ENCODE assay signal across 23 cellular contexts in the genomic region with DNA sequence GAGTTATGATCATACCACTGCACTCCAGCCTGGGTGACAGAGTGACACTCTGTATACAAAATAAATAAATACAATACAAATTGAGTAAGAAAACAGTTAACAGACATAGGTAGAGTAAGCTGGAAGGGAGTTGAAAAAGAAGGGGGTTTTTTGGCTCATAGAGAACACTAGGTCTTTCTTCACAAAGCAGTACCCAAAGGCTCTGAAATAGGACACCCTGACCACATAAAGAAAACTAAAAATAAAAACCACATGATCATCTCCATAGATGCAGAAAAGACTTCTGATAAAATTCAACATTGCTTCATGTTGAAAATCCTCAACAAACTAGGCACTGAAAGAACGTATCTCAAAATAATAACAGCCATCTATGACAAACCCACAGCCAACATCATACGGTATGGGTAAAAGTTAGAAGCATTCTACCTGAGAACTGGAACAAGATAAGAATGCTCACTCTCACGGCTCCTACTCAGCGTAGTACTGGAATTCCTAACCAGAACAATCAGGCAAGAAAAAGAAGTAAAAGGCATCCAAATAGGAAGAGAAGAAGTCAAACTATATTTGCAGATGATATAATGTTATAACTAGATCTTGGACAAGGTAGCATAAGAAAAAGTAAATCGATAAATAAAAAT. TPM values are rescaled to one million over a fixed set of nuclear protein-coding genes. Genes with fewer than 3 reads are reported as not detected.
A peak's percentile ranks its signal among the peaks of the same experiment; 100 is the strongest.
DNase-seq lines count a peak whose midpoint lies in the region; ATAC-seq, FAIRE-seq and TF ChIP-seq lines count a peak whose summit lies in the region.
"Had no signal": no experiment of that assay in that cellular context is flagged by ENCODE, and none has a peak within 500 bp of the region (broad histone marks: within the 10 kb centered on the region; RNA-seq: fewer than 3 reads in every experiment).

No MANE protein-coding gene starts in this region.

- H3K9ac ChIP-seq in BLaER1 treated with 17β-estradiol and CSF1 and Interleukin-3, amounts not matched to agents 10 nM and 100 nM: peak overlapping the region in 1 of 11 experiments; percentile 40; a peak in 4 of 22 replicates
- H3K9ac ChIP-seq in Karpas-422 (ENCODE audit: low read length) (peak overlapping the region; percentile 34), astrocyte (ENCODE audit: low read length) (no peak overlapping the region)

- 0 out of 22 replicates have a peak, but pooled peaks cover 0 to 5% (median 0%) of the 10 kb centered on the region in 11 experiments for H4K20me1 ChIP-seq in BLaER1 treated with 17β-estradiol and CSF1 and Interleukin-3, amounts not matched to agents 10 nM and 100 nM
- H4K20me1 ChIP-seq in Karpas-422 (ENCODE audit: insufficient read depth, low read depth, low read length) (no peaks in the 10 kb centered on the region), astrocyte (ENCODE audit: insufficient read depth, low read length) (no peaks in the 10 kb centered on the region)

- H2AFZ ChIP-seq in Karpas-422 (ENCODE audit: low read length): no peak overlapping the region
- H2AFZ ChIP-seq in astrocyte (ENCODE audit: low read depth, low read length): no peak overlapping the region

- H3K9me3 ChIP-seq in BLaER1 treated with 17β-estradiol and CSF1 and Interleukin-3, amounts not matched to agents 10 nM and 100 nM (replicated peaks in 1 of 11): peaks cover 0 to 11% (median 8%) of the 10 kb centered on the region in 11 experiments; a peak in 17 of 22 replicates
- H3K9me3 ChIP-seq in Karpas-422 (ENCODE audit: low read length) (no peaks in the 10 kb centered on the region), astrocyte (ENCODE audit: insufficient read depth, low read depth, low read length) (no peaks in the 10 kb centered on the region)
- H3K9me3 ChIP-seq: pancreas, thyroid gland had no signal

- peak; percentile 60 for FAIRE-seq in astrocyte (lab: Jason Lieb, UNC)
- FAIRE-seq: pancreas had no signal

- H3K27me3 Mint-ChIP-seq in astrocyte (ENCODE audit: low read depth, unreplicated experiment): no peaks in the 10 kb centered on the region
- H3K27me3 Mint-ChIP-seq: activated B cell treated with CpG ODN at 0.5 μM for 24 hours; activated naive CD4-positive, alpha-beta T cell treated with anti-CD3 and anti-CD28 coated beads, Interleukin-2, amount 50 U/mL, for 24 hours; CD4-positive, CD25-positive, alpha-beta regulatory T cell; stimulated activated naive B cell treated with anti-CD40 and anti-IgM and Interleukin-4, amounts not matched to agents 10 μg/mL and 1 μg/mL and 100 μg/mL, for 72 hours had no signal

- H3K9me3 Mint-ChIP-seq in astrocyte (ENCODE audit: unreplicated experiment): peaks cover 2% of the 10 kb centered on the region
- H3K9me3 Mint-ChIP-seq: activated B cell treated with CpG ODN at 0.5 μM for 24 hours; activated naive CD4-positive, alpha-beta T cell treated with anti-CD3 and anti-CD28 coated beads, Interleukin-2, amount 50 U/mL, for 24 hours; CD4-positive, CD25-positive, alpha-beta regulatory T cell; stimulated activated naive B cell treated with anti-CD40 and anti-IgM and Interleukin-4, amounts not matched to agents 10 μg/mL and 1 μg/mL and 100 μg/mL, for 72 hours had no signal

- no peaks in the 10 kb centered on the region for H3K36me3 Mint-ChIP-seq in astrocyte (ENCODE audit: low read depth, unreplicated experiment)
- H3K36me3 Mint-ChIP-seq: CD4-positive, CD25-positive, alpha-beta regulatory T cell had no signal

- no peak overlapping the region for H3K27ac Mint-ChIP-seq in astrocyte (ENCODE audit: unreplicated experiment)
- H3K27ac Mint-ChIP-seq: activated B cell treated with CpG ODN at 0.5 μM for 24 hours; activated CD8-positive, alpha-beta T cell treated with anti-CD3 and anti-CD28 coated beads, Interleukin-2, amount 10 ng/mL, durations not matched to agents 7 days and 5 days; activated naive CD4-positive, alpha-beta T cell treated with anti-CD3 and anti-CD28 coated beads, Interleukin-2, amount 50 U/mL, for 24 hours; CD4-positive, CD25-positive, alpha-beta regulatory T cell; stimulated activated naive B cell treated with anti-CD40 and anti-IgM and Interleukin-4, amounts not matched to agents 10 μg/mL and 1 μg/mL and 100 μg/mL, for 72 hours had no signal

- peak; percentile 57 for DNase-seq in Karpas-422
- no peak for DNase-seq in astrocyte (ENCODE audit: low read depth)
- DNase-seq in fibroblast of villous mesenchyme (ENCODE audit: low read depth): peak; percentile 35
- DNase-seq in activated T-cell treated with anti-CD3 and anti-CD28 coated beads, Interleukin-2, amount 50 U/mL, for 1 hour: no peak
- no peak for DNase-seq in activated gamma-delta T cell (lab: John Stamatoyannopoulos, UW)
- DNase-seq in inferior parietal cortex (ENCODE audit: extremely low spot score): no peak
- DNase-seq: ACHN; activated B cell treated with CpG ODN at 0.5 μM for 24 hours; activated CD8-positive, alpha-beta T cell treated with anti-CD3 and anti-CD28 coated beads, Interleukin-2, amount 10 ng/mL, durations not matched to agents 7 days and 5 days; activated T-cell treated with anti-CD3 and anti-CD28 coated beads, Interleukin-2, amount 50 U/mL, for 48 hours; CD4-positive, CD25-positive, alpha-beta regulatory T cell; DMS53; pancreas; stimulated activated naive B cell treated with anti-CD40 and anti-IgM and Interleukin-4, amounts not matched to agents 10 μg/mL and 1 μg/mL and 100 μg/mL, for 72 hours; T-helper 9 cell; thyroid gland had no signal

- peaks cover 0 to 54% (median 23%) of the 10 kb centered on the region in 11 experiments; a peak in 14 of 22 replicates for H3K36me3 ChIP-seq in BLaER1 treated with 17β-estradiol and CSF1 and Interleukin-3, amounts not matched to agents 10 nM and 100 nM
- H3K36me3 ChIP-seq in Karpas-422 (ENCODE audit: insufficient read depth, low read length) (no peaks in the 10 kb centered on the region), astrocyte (ENCODE audit: insufficient read depth, low read length) (no peaks in the 10 kb centered on the region)
- H3K36me3 ChIP-seq: pancreas, thyroid gland had no signal

- H3K27me3 ChIP-seq in BLaER1 treated with 17β-estradiol and CSF1 and Interleukin-3, amounts not matched to agents 10 nM and 100 nM: no peaks in the 10 kb centered on the region
- no peaks in the 10 kb centered on the region for H3K27me3 ChIP-seq in Karpas-422 (ENCODE audit: low read length)
- no peaks in the 10 kb centered on the region for H3K27me3 ChIP-seq in astrocyte (ENCODE audit: insufficient read depth, low read length)
- H3K27me3 ChIP-seq: pancreas, thyroid gland had no signal

- no peak overlapping the region for H3K4me3 Mint-ChIP-seq in astrocyte (ENCODE audit: unreplicated experiment)
- H3K4me3 Mint-ChIP-seq: activated B cell treated with CpG ODN at 0.5 μM for 24 hours; activated CD8-positive, alpha-beta T cell treated with anti-CD3 and anti-CD28 coated beads, Interleukin-2, amount 10 ng/mL, durations not matched to agents 7 days and 5 days; activated naive CD4-positive, alpha-beta T cell treated with anti-CD3 and anti-CD28 coated beads, Interleukin-2, amount 50 U/mL, for 24 hours; CD4-positive, CD25-positive, alpha-beta regulatory T cell; stimulated activated naive B cell treated with anti-CD40 and anti-IgM and Interleukin-4, amounts not matched to agents 10 μg/mL and 1 μg/mL and 100 μg/mL, for 72 hours had no signal

- H3K27ac ChIP-seq in BLaER1 treated with 17β-estradiol and CSF1 and Interleukin-3, amounts not matched to agents 10 nM and 100 nM: peak overlapping the region in 5 of 11 experiments; percentile 20 to 63 (median 46); a peak in 8 of 22 replicates
- peak overlapping the region; percentile 65 for H3K27ac ChIP-seq in Karpas-422 (ENCODE audit: low read length)
- no peak overlapping the region for H3K27ac ChIP-seq in astrocyte (ENCODE audit: low read depth, low read length)
- H3K27ac ChIP-seq: epithelial cell of prostate, pancreas, SK-N-MC, thyroid gland had no signal

- H3K79me2 ChIP-seq in Karpas-422 (ENCODE audit: low read length) (peaks cover 36% of the 10 kb centered on the region), astrocyte (ENCODE audit: insufficient read depth, low read length) (no peaks in the 10 kb centered on the region)

- H3K4me2 ChIP-seq in BLaER1 treated with 17β-estradiol and CSF1 and Interleukin-3, amounts not matched to agents 10 nM and 100 nM: peak overlapping the region; percentile 15 to 69 (median 51); a peak in 18 of 22 replicates
- H3K4me2 ChIP-seq in Karpas-422 (ENCODE audit: low read depth, low read length, poor library complexity, severe bottlenecking): peak overlapping the region; percentile 62
- H3K4me2 ChIP-seq in astrocyte (ENCODE audit: low read length): peak overlapping the region; percentile 10

- no peak for ATAC-seq in HG02571 (IDR thresholded peaks at IDR 0.05; ENCODE audit: unreplicated experiment)
- ATAC-seq: activated CD8-positive, alpha-beta T cell treated with anti-CD3 and anti-CD28 coated beads, Interleukin-2, amount 10 ng/mL, durations not matched to agents 7 days and 5 days; Panc1; pancreas; sciatic nerve; stimulated activated naive B cell treated with anti-CD40 and anti-IgM and Interleukin-4, amounts not matched to agents 10 μg/mL and 1 μg/mL and 100 μg/mL, for 72 hours had no signal

- H3K4me1 Mint-ChIP-seq in astrocyte (ENCODE audit: low read depth, unreplicated experiment): peaks cover 15% of the 10 kb centered on the region
- H3K4me1 Mint-ChIP-seq: activated B cell treated with CpG ODN at 0.5 μM for 24 hours; activated naive CD4-positive, alpha-beta T cell treated with anti-CD3 and anti-CD28 coated beads, Interleukin-2, amount 50 U/mL, for 24 hours; stimulated activated naive B cell treated with anti-CD40 and anti-IgM and Interleukin-4, amounts not matched to agents 10 μg/mL and 1 μg/mL and 100 μg/mL, for 72 hours had no signal

- TF ChIP-seq CTCF in astrocyte (IDR thresholded peaks at IDR 0.05; ENCODE audit: insufficient read depth, low read depth, low read length) (no peak), fibroblast of villous mesenchyme (IDR thresholded peaks at IDR 0.05; ENCODE audit: insufficient read depth, low read depth, low read length) (no peak)

- H3K4me3 ChIP-seq in BLaER1 treated with 17β-estradiol and CSF1 and Interleukin-3, amounts not matched to agents 10 nM and 100 nM: no peak overlapping the region
- H3K4me3 ChIP-seq in Karpas-422 (ENCODE audit: low read length): peak overlapping the region; percentile 34
- no peak overlapping the region for H3K4me3 ChIP-seq in astrocyte (ENCODE audit: insufficient read depth, low read depth, low read length)
- H3K4me3 ChIP-seq in fibroblast of villous mesenchyme (ENCODE audit: low read depth, low read length): no peak overlapping the region
- H3K4me3 ChIP-seq: pancreas, SK-N-MC, thyroid gland had no signal

- H3K4me1 ChIP-seq in BLaER1 treated with 17β-estradiol and CSF1 and Interleukin-3, amounts not matched to agents 10 nM and 100 nM: peaks cover 9 to 38% (median 21%) of the 10 kb centered on the region in 10 experiments
- H3K4me1 ChIP-seq in Karpas-422 (ENCODE audit: low read length): peaks cover 23% of the 10 kb centered on the region
- H3K4me1 ChIP-seq in astrocyte (ENCODE audit: insufficient read depth, low read length): no peaks in the 10 kb centered on the region
- H3K4me1 ChIP-seq: pancreas, thyroid gland had no signal

- no peaks in the 10 kb centered on the region for H3K9me2 ChIP-seq in Karpas-422 (replicated peaks; ENCODE audit: insufficient read depth, low read length)

RNA-seq across cellular contexts. Expression of a gene that starts 48.6 kb away (rescaled TPM):
- total RNA-seq in Karpas-422 (2014; rRNA removed; shearing (Covaris generic); ENCODE audit: low replicate concordance): 119 and 229 TPM in 2 replicates
- total RNA-seq in astrocyte (147 and 159 TPM in 2 replicates), fibroblast of villous mesenchyme (67.3 and 70.0 TPM in 2 replicates)

RNA-seq across cellular contexts. Expression of a gene that starts 55.6 kb away (rescaled TPM):
- total RNA-seq in Karpas-422 (2014; rRNA removed; shearing (Covaris generic); ENCODE audit: low replicate concordance): 0.41 and 2.8 TPM in 2 replicates
- total RNA-seq in astrocyte (3.1 and 3.4 TPM in 2 replicates), fibroblast of villous mesenchyme (0.64 and 0.86 TPM in 2 replicates)
- total RNA-seq: CD4-positive, CD25-positive, alpha-beta regulatory T cell had no signal

RNA-seq across cellular contexts. Expression of a gene that starts 56.4 kb away (rescaled TPM):
- 4.8 and 9.5 TPM in 2 replicates for total RNA-seq in Karpas-422 (2014; rRNA removed; shearing (Covaris generic); ENCODE audit: low replicate concordance)
- total RNA-seq in astrocyte: 3.1 and 3.6 TPM in 2 replicates
- 1.3 TPM in 2 replicates for total RNA-seq in fibroblast of villous mesenchyme

RNA-seq across cellular contexts. Expression of a gene that starts 59.0 kb away (rescaled TPM):
- total RNA-seq in Karpas-422 (2014; rRNA removed; shearing (Covaris generic); ENCODE audit: low replicate concordance): 6.5 and 10.7 TPM in 2 replicates
- 3.8 and 5.5 TPM in 2 replicates for total RNA-seq in astrocyte
- 2.3 and 3.0 TPM in 2 replicates for total RNA-seq in fibroblast of villous mesenchyme

Comparison
In these comparisons a context has a peak if more than half of its experiments do, and no peak if none do; other contexts are left out.
1. H3K4me2 ChIP-seq: peak in every context shown above with its lines; median percentile 62 in Karpas-422; 51 in BLaER1 treated with 17β-estradiol and CSF1 and Interleukin-3, amounts not matched to agents 10 nM and 100 nM; 10 in astrocyte.
2. DNase-seq: peak in Karpas-422 (single experiment) and fibroblast of villous mesenchyme (single experiment); none in astrocyte (single experiment), activated T-cell treated with anti-CD3 and anti-CD28 coated beads, Interleukin-2, amount 50 U/mL, for 1 hour (single experiment), activated gamma-delta T cell (single experiment) and inferior parietal cortex (single experiment).